Comparison of ENCODE assay signal across 15 cellular contexts in the genomic region with DNA sequence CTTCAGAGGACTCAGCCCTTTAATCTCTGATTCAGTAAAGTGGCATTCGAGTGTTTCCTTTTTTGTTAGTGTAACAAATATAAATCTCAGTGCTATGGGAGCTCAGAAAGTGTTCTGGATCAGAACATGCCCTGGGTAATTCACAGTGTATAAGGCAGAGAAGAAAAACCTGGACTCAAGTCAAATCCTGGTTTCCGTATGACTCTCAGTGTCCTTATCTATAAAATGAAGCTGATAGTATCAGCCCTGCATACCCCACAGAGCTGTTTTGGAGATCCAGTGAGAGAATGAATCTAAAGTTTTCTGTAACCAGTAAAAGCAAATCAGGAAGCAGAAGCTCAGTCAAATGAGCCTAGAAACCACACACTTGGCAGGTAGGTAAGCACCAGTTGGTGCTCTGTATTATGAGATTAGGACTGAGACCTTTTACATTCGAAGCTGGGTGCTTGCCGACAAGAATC.
A peak's percentile ranks its signal among the peaks of the same experiment; 100 is the strongest.
DNase-seq lines count a peak whose midpoint lies in the region; ATAC-seq and TF ChIP-seq lines count a peak whose summit lies in the region.
"Had no signal": no experiment of that assay in that cellular context is flagged by ENCODE, and none has a peak within 500 bp of the region (broad histone marks: within the 10 kb centered on the region; RNA-seq: fewer than 3 reads in every experiment).

No MANE protein-coding gene starts in this region.

- H3K4me1 Mint-ChIP-seq in activated CD8-positive, alpha-beta T cell treated with anti-CD3 and anti-CD28 coated beads, Interleukin-2, amount 10 ng/mL, durations not matched to agents 7 days and 5 days (ENCODE audit: low read depth), result peaks cover 16% of the 10 kb centered on the region
- H3K4me1 Mint-ChIP-seq in activated CD8-positive, alpha-beta T cell treated with anti-CD3 and anti-CD28 coated beads for 36 hours (ENCODE audit: low read depth), result peaks cover 34% of the 10 kb centered on the region

- ATAC-seq in activated CD8-positive, alpha-beta T cell treated with anti-CD3 and anti-CD28 coated beads, Interleukin-2, amount 10 ng/mL, durations not matched to agents 7 days and 5 days, result peak; percentile 23
- no peak for ATAC-seq in activated CD8-positive, alpha-beta T cell treated with anti-CD3 and anti-CD28 coated beads for 36 hours
- ATAC-seq in GM21723 (IDR thresholded peaks at IDR 0.05; ENCODE audit: unreplicated experiment), result no peak
- ATAC-seq: activated CD4-positive, alpha-beta T cell treated with anti-CD3 and anti-CD28 coated beads for 36 hours; sciatic nerve had no signal

- no peaks in the 10 kb centered on the region for H3K79me2 ChIP-seq in fibroblast of lung (ENCODE audit: control insufficient read depth, insufficient read depth, low read length)

- DNase-seq in activated CD8-positive, alpha-beta T cell treated with anti-CD3 and anti-CD28 coated beads, Interleukin-2, amount 10 ng/mL, durations not matched to agents 7 days and 5 days, result no peak
- DNase-seq in activated CD8-positive, alpha-beta T cell treated with anti-CD3 and anti-CD28 coated beads for 36 hours, result no peak
- DNase-seq in RPMI7951 (ENCODE audit: low read depth) (peak; percentile 42), fibroblast of lung (ENCODE audit: low read depth in 2 of 2) (peak; percentile 35 to 72), DMS53 treated with DMSO at 0.1 percent for 48 hours (lab: John Stamatoyannopoulos, UW; ENCODE audit: unreplicated experiment) (no peak), NCI-H1092 treated with DMSO at 0.1 percent for 48 hours (lab: John Stamatoyannopoulos, UW) (no peak)
- DNase-seq: activated CD4-positive, alpha-beta T cell treated with anti-CD3 and anti-CD28 coated beads for 36 hours; dorsolateral prefrontal cortex; GOT3; Karpas-422; midbrain; NCI-H2227 treated with DMSO at 0.1 percent for 48 hours had no signal

- no peak overlapping the region for H2AFZ ChIP-seq in fibroblast of lung (ENCODE audit: low read length)

- no peak overlapping the region for H3K27ac Mint-ChIP-seq in activated CD8-positive, alpha-beta T cell treated with anti-CD3 and anti-CD28 coated beads, Interleukin-2, amount 10 ng/mL, durations not matched to agents 7 days and 5 days
- H3K27ac Mint-ChIP-seq in activated CD8-positive, alpha-beta T cell treated with anti-CD3 and anti-CD28 coated beads for 36 hours, result no peak overlapping the region
- H3K27ac Mint-ChIP-seq: activated CD4-positive, alpha-beta T cell treated with anti-CD3 and anti-CD28 coated beads for 36 hours had no signal

- no peaks in the 10 kb centered on the region for H3K27me3 Mint-ChIP-seq in activated CD8-positive, alpha-beta T cell treated with anti-CD3 and anti-CD28 coated beads, Interleukin-2, amount 10 ng/mL, durations not matched to agents 7 days and 5 days (ENCODE audit: low read depth)
- H3K27me3 Mint-ChIP-seq in activated CD8-positive, alpha-beta T cell treated with anti-CD3 and anti-CD28 coated beads for 36 hours, result no peaks in the 10 kb centered on the region
- H3K27me3 Mint-ChIP-seq: activated CD4-positive, alpha-beta T cell treated with anti-CD3 and anti-CD28 coated beads for 36 hours had no signal

- TF ChIP-seq CTCF in activated CD8-positive, alpha-beta T cell treated with anti-CD3 and anti-CD28 coated beads for 36 hours (IDR thresholded peaks at IDR 0.05), result no peak
- TF ChIP-seq CTCF in fibroblast of lung (conservative IDR thresholded peaks at IDR 0.05 in 1 of 2, IDR thresholded peaks at IDR 0.05 in 1 of 2; ENCODE audit: low read depth in 1 of 2, low read length in 2 of 2), result no peak

- no peak overlapping the region for H3K4me3 Mint-ChIP-seq in activated CD8-positive, alpha-beta T cell treated with anti-CD3 and anti-CD28 coated beads, Interleukin-2, amount 10 ng/mL, durations not matched to agents 7 days and 5 days
- no peak overlapping the region for H3K4me3 Mint-ChIP-seq in activated CD8-positive, alpha-beta T cell treated with anti-CD3 and anti-CD28 coated beads for 36 hours
- H3K4me3 Mint-ChIP-seq: activated CD4-positive, alpha-beta T cell treated with anti-CD3 and anti-CD28 coated beads for 36 hours had no signal

- peaks cover 5% of the 10 kb centered on the region for H3K9me3 Mint-ChIP-seq in activated CD8-positive, alpha-beta T cell treated with anti-CD3 and anti-CD28 coated beads, Interleukin-2, amount 10 ng/mL, durations not matched to agents 7 days and 5 days (ENCODE audit: insufficient read depth)
- H3K9me3 Mint-ChIP-seq in activated CD8-positive, alpha-beta T cell treated with anti-CD3 and anti-CD28 coated beads for 36 hours, result peaks cover 6% of the 10 kb centered on the region

- POLR2A ChIA-PET in activated CD8-positive, alpha-beta T cell treated with anti-CD3 and anti-CD28 coated beads, Interleukin-2, amount 10 ng/mL, durations not matched to agents 7 days and 5 days (lab: Charles Lee), result interaction anchor here (1.0 kb wide), 1 partner anchor 38 kb away, joined by 3 read pairs; no protein-coding TSS in a partner anchor
- POLR2A ChIA-PET in activated CD8-positive, alpha-beta T cell treated with anti-CD3 and anti-CD28 coated beads for 36 hours (lab: Charles Lee), result interaction anchor here (1.3 to 1.4 kb wide), 2 partner anchors 14 to 15 kb away, joined by 3 to 4 read pairs; no protein-coding TSS in a partner anchor

- H3K36me3 Mint-ChIP-seq in activated CD8-positive, alpha-beta T cell treated with anti-CD3 and anti-CD28 coated beads, Interleukin-2, amount 10 ng/mL, durations not matched to agents 7 days and 5 days (ENCODE audit: low read depth), result peaks cover 17% of the 10 kb centered on the region
- H3K36me3 Mint-ChIP-seq in activated CD8-positive, alpha-beta T cell treated with anti-CD3 and anti-CD28 coated beads for 36 hours (ENCODE audit: low read depth), result peaks cover 22% of the 10 kb centered on the region

- intact Hi-C loops in activated CD8-positive, alpha-beta T cell treated with anti-CD3 and anti-CD28 coated beads for 36 hours (cut with micrococcal nuclease), result no loop called here

- H3K9me3 ChIP-seq in fibroblast of lung (ENCODE audit: control insufficient read depth, insufficient read depth, low read depth, low read length) (no peaks in the 10 kb centered on the region), skeletal muscle satellite cell (replicated peaks; ENCODE audit: low read length) (no peaks in the 10 kb centered on the region)

- H3K27ac ChIP-seq in fibroblast of lung (ENCODE audit: insufficient read depth, low read length), result no peak overlapping the region
- H3K27ac ChIP-seq: dorsolateral prefrontal cortex had no signal

- H3K27me3 ChIP-seq in fibroblast of lung (ENCODE audit: control insufficient read depth, insufficient read depth, low read length), result no peaks in the 10 kb centered on the region
- no peaks in the 10 kb centered on the region for H3K27me3 ChIP-seq in skeletal muscle satellite cell (ENCODE audit: control insufficient read depth, insufficient read depth, low read length)
- H3K27me3 ChIP-seq: dorsolateral prefrontal cortex had no signal

- no peak overlapping the region for H3K9ac ChIP-seq in fibroblast of lung (ENCODE audit: insufficient read depth, low read length)
- peak overlapping the region; percentile 53 for H3K9ac ChIP-seq in skeletal muscle satellite cell (ENCODE audit: low read depth, low read length)

- peaks cover 3% of the 10 kb centered on the region for H3K4me1 ChIP-seq in fibroblast of lung (ENCODE audit: control insufficient read depth, extremely low read depth, insufficient read depth, low read length)
- peaks cover 31% of the 10 kb centered on the region for H3K4me1 ChIP-seq in skeletal muscle satellite cell (ENCODE audit: control insufficient read depth, insufficient read depth, low read length)

- no peaks in the 10 kb centered on the region for H3K36me3 ChIP-seq in fibroblast of lung (ENCODE audit: control insufficient read depth, insufficient read depth, low read length)
- no peaks in the 10 kb centered on the region for H3K36me3 ChIP-seq in skeletal muscle satellite cell (ENCODE audit: insufficient read depth, low read length)

- CTCF ChIA-PET in activated CD8-positive, alpha-beta T cell treated with anti-CD3 and anti-CD28 coated beads, Interleukin-2, amount 10 ng/mL, durations not matched to agents 7 days and 5 days (lab: Charles Lee), result interaction anchor here (0.8 to 3.0 kb wide), 3 partner anchors 11 to 56 kb away, joined by 3 to 10 read pairs (median 5); no protein-coding TSS in a partner anchor
- CTCF ChIA-PET in activated CD8-positive, alpha-beta T cell treated with anti-CD3 and anti-CD28 coated beads for 36 hours (lab: Charles Lee), result interaction anchor here (0.8 to 1.1 kb wide), 2 partner anchors 13 to 38 kb away, joined by 3 read pairs; no protein-coding TSS in a partner anchor

- no peaks in the 10 kb centered on the region for H4K20me1 ChIP-seq in fibroblast of lung (ENCODE audit: control insufficient read depth, extremely low read depth, insufficient read depth, low read length)

- H3K4me2 ChIP-seq in fibroblast of lung (ENCODE audit: extremely low read depth, insufficient read depth, low read length) (no peak overlapping the region), skeletal muscle satellite cell (ENCODE audit: low read length) (peak overlapping the region; percentile 71)

- H3K4me3 ChIP-seq in fibroblast of lung (replicated peaks in 1 of 4; ENCODE audit: control extremely low read depth in 1 of 4, insufficient read depth in 1 of 4, low read depth in 3 of 4, low read length in 4 of 4) (no peak overlapping the region), skeletal muscle satellite cell (ENCODE audit: low read length) (peak overlapping the region; percentile 31)
- H3K4me3 ChIP-seq: dorsolateral prefrontal cortex had no signal

Comparison
In these comparisons a context has a peak if more than half of its experiments do, and no peak if none do; other contexts are left out.
1. DNase-seq: peak in RPMI7951 (single experiment) and fibroblast of lung (2 of 2); none in activated CD8-positive, alpha-beta T cell treated with anti-CD3 and anti-CD28 coated beads, Interleukin-2, amount 10 ng/mL, durations not matched to agents 7 days and 5 days (single experiment), activated CD8-positive, alpha-beta T cell treated with anti-CD3 and anti-CD28 coated beads for 36 hours (single experiment), DMS53 treated with DMSO at 0.1 percent for 48 hours (single experiment) and NCI-H1092 treated with DMSO at 0.1 percent for 48 hours (single experiment).